28 cellular contexts compared by ENCODE assay signal in the genomic region with DNA sequence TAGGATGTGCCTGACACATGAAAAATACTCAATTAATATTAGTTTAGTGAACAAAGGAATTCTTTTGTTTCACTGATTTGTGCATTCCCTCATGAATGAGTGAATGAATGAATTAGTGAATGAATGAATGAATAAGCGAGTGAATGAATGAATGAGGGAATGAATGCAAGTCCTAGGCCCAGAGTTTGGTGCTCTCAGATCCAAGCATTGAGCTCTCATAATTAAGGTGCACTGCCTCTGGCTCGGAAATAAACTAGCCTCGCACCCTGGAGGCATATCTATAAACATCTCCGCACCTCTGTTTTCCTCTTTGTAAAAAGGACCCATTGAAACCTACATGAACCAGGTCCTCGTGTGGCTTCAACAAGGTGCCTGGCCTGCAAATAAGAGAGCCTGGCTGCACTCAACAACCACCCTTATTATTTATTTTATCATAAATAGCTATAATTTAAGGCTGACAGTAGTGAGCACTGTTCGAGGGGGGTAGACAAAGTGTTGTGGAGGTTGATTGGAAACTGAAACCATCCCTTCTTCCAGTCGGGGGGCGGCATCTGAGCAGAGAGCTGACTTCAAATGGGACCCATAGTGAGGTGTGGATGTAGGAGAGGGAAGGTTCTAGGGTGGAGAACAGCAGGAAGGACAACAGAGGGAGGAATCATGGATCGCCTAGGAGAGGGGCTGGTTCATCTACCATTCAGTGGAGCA.
"Had no signal": no experiment of that assay in that cellular context is flagged by ENCODE, and none has a peak within 500 bp of the region (broad histone marks: within the 10 kb centered on the region; RNA-seq: fewer than 3 reads in every experiment).

No MANE protein-coding gene starts in this region.

- H3K27ac Mint-ChIP-seq: activated naive CD8-positive, alpha-beta T cell treated with anti-CD3 and anti-CD28 coated beads, Interleukin-2, amount 10 ng/mL, durations not matched to agents 7 days and 5 days; activated T-cell treated with anti-CD3 and anti-CD28 coated beads, Interleukin-2, amount 50 U/mL, for 72 hours; T-helper 17 cell; WTC11 had no signal

- H3K9me3 ChIP-seq: adrenal gland, SJSA1 had no signal

- H3K9me3 Mint-ChIP-seq: activated T-cell treated with anti-CD3 and anti-CD28 coated beads, Interleukin-2, amount 50 U/mL, for 72 hours had no signal

- H3K4me3 Mint-ChIP-seq: activated naive CD8-positive, alpha-beta T cell treated with anti-CD3 and anti-CD28 coated beads, Interleukin-2, amount 10 ng/mL, durations not matched to agents 7 days and 5 days; activated T-cell treated with anti-CD3 and anti-CD28 coated beads, Interleukin-2, amount 50 U/mL, for 72 hours; T-helper 17 cell; WTC11 had no signal

- H3K36me3 ChIP-seq: adrenal gland, SJSA1 had no signal

- ATAC-seq: activated T-cell treated with anti-CD3 and anti-CD28 coated beads, Interleukin-2, amount 50 U/mL, for 72 hours; Panc1; SK-N-SH treated with all-trans-retinoic acid at 6 μM for 48 hours; T-helper 17 cell; WTC11 had no signal

- H3K36me3 Mint-ChIP-seq: activated naive CD8-positive, alpha-beta T cell treated with anti-CD3 and anti-CD28 coated beads, Interleukin-2, amount 10 ng/mL, durations not matched to agents 7 days and 5 days; WTC11 had no signal

- H3K27me3 ChIP-seq: adrenal gland, SJSA1 had no signal

- H3K27me3 Mint-ChIP-seq: activated naive CD8-positive, alpha-beta T cell treated with anti-CD3 and anti-CD28 coated beads, Interleukin-2, amount 10 ng/mL, durations not matched to agents 7 days and 5 days; T-helper 17 cell had no signal

- H3K4me3 ChIP-seq: adrenal gland, SJSA1 had no signal

- DNase-seq: activated CD4-positive, alpha-beta T cell treated with anti-CD3 and anti-CD28 coated beads for 48 hours; activated CD4-positive, alpha-beta T cell treated with anti-CD3 and anti-CD28 coated beads, Interleukin-2, amount 50 U/mL, for 4 hours; activated CD4-positive, CD25-positive, alpha-beta regulatory T cell treated with anti-CD3 and anti-CD28 coated beads, Interleukin-2, amount 50 U/mL, for 72 hours; activated naive CD4-positive, alpha-beta T cell treated with anti-CD3 and anti-CD28 coated beads, Interleukin-2, amount 50 U/mL, for 16 hours; activated naive CD8-positive, alpha-beta T cell treated with anti-CD3 and anti-CD28 coated beads, Interleukin-2, amount 10 ng/mL, durations not matched to agents 7 days and 5 days; activated T-cell treated with anti-CD3 and anti-CD28 coated beads, Interleukin-2, amount 50 U/mL, for 72 hours; adrenal gland; anterior cingulate cortex; caudate nucleus; Karpas-422; MM.1S; NCI-H1105 treated with DMSO at 0.1 percent for 48 hours; NCI-H1436 treated with DMSO at 0.1 percent for 48 hours; NCI-H187; NCI-H2081; NCI-H510A treated with DMSO at 0.1 percent for 48 hours; NCI-H69; NK-92 treated with Interleukin-12 subunit alpha and Interleukin-12 subunit beta, amount 100 ng/mL, for 24 hours; OCI-M1; RPMI8226; SHP77; SW 1271; T-helper 17 cell; T-helper 9 cell had no signal

- H3K27ac ChIP-seq: adrenal gland, SJSA1 had no signal
